ENCODE assay signal across 8 cellular contexts in genomic region chr19:51394045-51394836, GRCh38.
A peak's percentile ranks its signal among the peaks of the same experiment; 100 is the strongest.
DNase-seq lines count a peak whose midpoint lies in the region; ATAC-seq, FAIRE-seq and TF ChIP-seq lines count a peak whose summit lies in the region.

No MANE protein-coding gene starts in this region.

- FAIRE-seq in GM19239 (lab: Jason Lieb, UNC): peak; percentile 97

- peak; percentile 79 for ATAC-seq in HG03442 (IDR thresholded peaks at IDR 0.05; ENCODE audit: unreplicated experiment)

- H3K79me2 ChIP-seq in OCI-LY1 (ENCODE audit: insufficient read depth, low read length): no peaks in the 10 kb centered on the region

- H3K9me3 ChIP-seq in BLaER1 (no peaks in the 10 kb centered on the region), OCI-LY1 (ENCODE audit: low read length) (no peaks in the 10 kb centered on the region)

- H3K9me2 ChIP-seq in OCI-LY1 (ENCODE audit: low read depth, low read length): no peaks in the 10 kb centered on the region

- H3K36me3 ChIP-seq in BLaER1 (no peaks in the 10 kb centered on the region), OCI-LY1 (ENCODE audit: insufficient read depth, low read length) (no peaks in the 10 kb centered on the region)

- H3K27ac ChIP-seq in BLaER1: peak overlapping the region; percentile 84
- peak overlapping the region; percentile 89 for H3K27ac ChIP-seq in OCI-LY1 (ENCODE audit: low read depth, low read length, poor library complexity, severe bottlenecking)

- H3K27me3 ChIP-seq in BLaER1 (no peaks in the 10 kb centered on the region), OCI-LY1 (ENCODE audit: insufficient read depth, low read length) (no peaks in the 10 kb centered on the region)

- TF ChIP-seq CTCF in OCI-LY1 (IDR thresholded peaks at IDR 0.05; ENCODE audit: low read length) (no peak; the same call in 1 of the 2 replicates), epithelial cell of esophagus (IDR thresholded peaks at IDR 0.05; ENCODE audit: insufficient read depth, low read depth, low read length, missing control alignments) (peak; percentile 27)

- H4K20me1 ChIP-seq in BLaER1: no peaks in the 10 kb centered on the region
- no peaks in the 10 kb centered on the region for H4K20me1 ChIP-seq in OCI-LY1 (ENCODE audit: insufficient read depth, low read length)

- H3K4me3 ChIP-seq in BLaER1: peak overlapping the region; percentile 71
- peak overlapping the region; percentile 74 for H3K4me3 ChIP-seq in OCI-LY1 (ENCODE audit: low read depth, low read length, poor library complexity, severe bottlenecking)
- peak overlapping the region; percentile 57 for H3K4me3 ChIP-seq in epithelial cell of esophagus (ENCODE audit: low read length)

- peak; percentile 90 for DNase-seq in GM19239 (ENCODE audit: insufficient read length, low spot score)
- DNase-seq in activated T-cell treated with anti-CD3 and anti-CD28 coated beads for 1 hour (ENCODE audit: low read depth): peak; percentile 70
- DNase-seq in epithelial cell of esophagus (ENCODE audit: low read depth): peak; percentile 97
- DNase-seq in middle frontal gyrus (ENCODE audit: extremely low spot score, low spot score): peak; percentile 92
- peak; percentile 73 to 75 for DNase-seq in stimulated activated CD8-positive, alpha-beta memory T cell treated with anti-CD3 and anti-CD28 coated beads, Interleukin-2, amount 100 ng/mL, for 1 hour (ENCODE audit: low read depth in 2 of 2)

- peaks cover 31% of the 10 kb centered on the region for H3K4me1 ChIP-seq in BLaER1
- H3K4me1 ChIP-seq in OCI-LY1 (ENCODE audit: insufficient read depth, low read length, severe bottlenecking): peaks cover 43% of the 10 kb centered on the region

- H2AFZ ChIP-seq in OCI-LY1 (ENCODE audit: low read length): peak overlapping the region; percentile 98; the same call in 1 of the 2 replicates

- H3K4me2 ChIP-seq in BLaER1 (peak overlapping the region; percentile 93), OCI-LY1 (ENCODE audit: low read length) (peak overlapping the region; percentile 99)

- no peaks in the 10 kb centered on the region for H3F3A ChIP-seq in OCI-LY1 (ENCODE audit: insufficient read depth, low read length)

- peak overlapping the region; percentile 84 for H3K9ac ChIP-seq in BLaER1
- peak overlapping the region; percentile 94 for H3K9ac ChIP-seq in OCI-LY1 (ENCODE audit: low read length)

Comparison
In these comparisons a context has a peak if more than half of its experiments do, and no peak if none do; other contexts are left out.
1. Peak in every context shown above with its lines: DNase-seq, ATAC-seq, H3K4me3 ChIP-seq and H3K27ac ChIP-seq.